Comparison of ENCODE assay signal across 21 cellular contexts in genomic region chr12:45076417-45077031, GRCh38. TPM values are rescaled to one million over a fixed set of nuclear protein-coding genes. Genes with fewer than 3 reads are reported as not detected.
"Had no signal": no experiment of that assay in that cellular context is flagged by ENCODE, and none has a peak within 500 bp of the region (broad histone marks: within the 10 kb centered on the region; RNA-seq: fewer than 3 reads in every experiment).

No MANE protein-coding gene starts in this region.

- ATAC-seq: activated CD8-positive, alpha-beta T cell treated with anti-CD3 and anti-CD28 coated beads for 36 hours; activated naive CD4-positive, alpha-beta T cell treated with anti-CD3 and anti-CD28 coated beads, Interleukin-2, amount 50 U/mL, for 72 hours; gastrocnemius medialis had no signal

- H3K27me3 ChIP-seq: dorsolateral prefrontal cortex, gastrocnemius medialis, heart left ventricle, ovary, sigmoid colon, spleen, suprapubic skin had no signal

- H3K36me3 ChIP-seq: gastrocnemius medialis, heart left ventricle, ovary, sigmoid colon, spleen, suprapubic skin had no signal

- H3K4me1 Mint-ChIP-seq: immature natural killer cell had no signal

- DNase-seq: activated CD4-positive, alpha-beta T cell treated with anti-CD3 and anti-CD28 coated beads for 48 hours; activated CD8-positive, alpha-beta memory T cell treated with anti-CD3 and anti-CD28 coated beads, Interleukin-2, amount 50 U/mL, for 4 hours; activated CD8-positive, alpha-beta T cell treated with anti-CD3 and anti-CD28 coated beads for 36 hours; activated gamma-delta T cell; activated T-cell treated with anti-CD3 and anti-CD28 coated beads, Interleukin-2, amount 50 U/mL, for 48 hours; dorsolateral prefrontal cortex; erythroblast; gastrocnemius medialis; heart left ventricle; immature natural killer cell; ovary; sigmoid colon; spleen; trophoblast cell had no signal

- H3K4me3 ChIP-seq: dorsolateral prefrontal cortex, gastrocnemius medialis, heart left ventricle, lung, ovary, sigmoid colon, spleen, suprapubic skin had no signal

- H3K27ac Mint-ChIP-seq: activated CD8-positive, alpha-beta T cell treated with anti-CD3 and anti-CD28 coated beads for 36 hours; activated naive CD4-positive, alpha-beta T cell treated with anti-CD3 and anti-CD28 coated beads, Interleukin-2, amount 50 U/mL, for 72 hours; immature natural killer cell; stimulated activated naive CD8-positive, alpha-beta T cell treated with anti-CD3 and anti-CD28 coated beads, Interleukin-15, Interleukin-2, amounts not matched to agents 100 ng/mL and 50 ng/mL, for 24 hours; T-helper 1 cell treated with Interleukin-12 subunit alpha and Interleukin-12 subunit beta and Interleukin-4 antibody, amounts not matched to agents 30 μg/mL and 1 μg/mL, for 36 hours had no signal

- H3K4me3 Mint-ChIP-seq: activated CD8-positive, alpha-beta T cell treated with anti-CD3 and anti-CD28 coated beads for 36 hours; immature natural killer cell; neural crest cell; stimulated activated naive CD8-positive, alpha-beta T cell treated with anti-CD3 and anti-CD28 coated beads, Interleukin-15, Interleukin-2, amounts not matched to agents 100 ng/mL and 50 ng/mL, for 24 hours; T-helper 1 cell treated with Interleukin-12 subunit alpha and Interleukin-12 subunit beta and Interleukin-4 antibody, amounts not matched to agents 30 μg/mL and 1 μg/mL, for 36 hours had no signal

- H3K9me3 Mint-ChIP-seq: activated CD8-positive, alpha-beta T cell treated with anti-CD3 and anti-CD28 coated beads for 36 hours; activated naive CD4-positive, alpha-beta T cell treated with anti-CD3 and anti-CD28 coated beads, Interleukin-2, amount 50 U/mL, for 72 hours; immature natural killer cell; neural crest cell; stimulated activated naive CD8-positive, alpha-beta T cell treated with anti-CD3 and anti-CD28 coated beads, Interleukin-15, Interleukin-2, amounts not matched to agents 100 ng/mL and 50 ng/mL, for 24 hours; T-helper 1 cell treated with Interleukin-12 subunit alpha and Interleukin-12 subunit beta and Interleukin-4 antibody, amounts not matched to agents 30 μg/mL and 1 μg/mL, for 36 hours had no signal

- H3K27ac ChIP-seq: gastrocnemius medialis, heart left ventricle, ovary, sigmoid colon, spleen had no signal

- H3K4me1 ChIP-seq: gastrocnemius medialis, heart left ventricle, sigmoid colon, spleen had no signal

- H3K9me3 ChIP-seq: gastrocnemius medialis, heart left ventricle, ovary, sigmoid colon, spleen, suprapubic skin had no signal

- H3K36me3 Mint-ChIP-seq: activated naive CD4-positive, alpha-beta T cell treated with anti-CD3 and anti-CD28 coated beads, Interleukin-2, amount 50 U/mL, for 72 hours; immature natural killer cell had no signal

RNA-seq across cellular contexts. Expression of gene DBX2, which starts 25.6 kb away (rescaled TPM):
- total RNA-seq: activated CD8-positive, alpha-beta T cell treated with anti-CD3 and anti-CD28 coated beads for 36 hours; activated naive CD4-positive, alpha-beta T cell treated with anti-CD3 and anti-CD28 coated beads, Interleukin-2, amount 50 U/mL, for 72 hours; lung; myocyte; neural crest cell; ovary; spleen had no signal
